Comparison of ENCODE assay signal across 10 cellular contexts in genomic region chr12:645563-646071, GRCh38. TPM values are rescaled to one million over a fixed set of nuclear protein-coding genes. Genes with fewer than 3 reads are reported as not detected.
DNase-seq lines count a peak whose midpoint lies in the region; ATAC-seq and TF ChIP-seq lines count a peak whose summit lies in the region.
"Had no signal": no experiment of that assay in that cellular context is flagged by ENCODE, and none has a peak within 500 bp of the region (broad histone marks: within the 10 kb centered on the region; RNA-seq: fewer than 3 reads in every experiment).

No MANE protein-coding gene starts in this region.

- no peak overlapping the region for H3K4me3 ChIP-seq in testis
- H3K4me3 ChIP-seq in neural progenitor cell, result no peak overlapping the region

- H3K9me3 ChIP-seq in testis (no peaks in the 10 kb centered on the region), neural progenitor cell (ENCODE audit: low read depth) (no peaks in the 10 kb centered on the region)

- H4K20me1 ChIP-seq in neural progenitor cell (ENCODE audit: low read depth), result no peaks in the 10 kb centered on the region

- DNase-seq in M059J (ENCODE audit: low read depth) (peak; percentile 86), chondrocyte (ENCODE audit: low spot score) (no peak), lung microvascular endothelial cell (ENCODE audit: low read depth in 2 of 2) (peak; percentile 83 to 91), testis (peak; percentile 93), neural progenitor cell (ENCODE audit: low spot score) (no peak), islet precursor cell (no peak)
- DNase-seq: activated CD8-positive, alpha-beta memory T cell treated with anti-CD3 and anti-CD28 coated beads, Interleukin-2, amount 50 U/mL, for 4 hours; NCI-H1417 treated with DMSO at 0.1 percent for 48 hours had no signal

- H3K9ac ChIP-seq in neural progenitor cell, result no peak overlapping the region

- peaks cover 48% of the 10 kb centered on the region for H3K4me1 Mint-ChIP-seq in chondrocyte (ENCODE audit: low read depth)
- H3K4me1 Mint-ChIP-seq in neural progenitor cell, result peaks cover 20% of the 10 kb centered on the region

- no peak overlapping the region for H3K4me2 ChIP-seq in neural progenitor cell

- H3K27ac ChIP-seq in testis (peak overlapping the region; percentile 88 to 97), neural progenitor cell (no peak overlapping the region)

- WGBS in testis, 2 donors, result 16 to 34% methylated on average over 8 of the region's 8 CpGs

- H3K79me2 ChIP-seq in neural progenitor cell (ENCODE audit: low read depth), result no peaks in the 10 kb centered on the region

- intact Hi-C loops in testis (cut with DNase I; ENCODE audit: low total_unique reads), result loop anchor here (10.0 kb wide), 2 partner anchors 71 to 109 kb away; partner anchors contain the start of gene WNK1

- H3K9me3 Mint-ChIP-seq in chondrocyte (ENCODE audit: low read depth) (no peaks in the 10 kb centered on the region), neural progenitor cell (no peaks in the 10 kb centered on the region)

- H3K4me3 Mint-ChIP-seq in chondrocyte (ENCODE audit: unreplicated experiment) (no peak overlapping the region), neural progenitor cell (no peak overlapping the region)

- H3K27me3 Mint-ChIP-seq in chondrocyte (ENCODE audit: low read depth) (no peaks in the 10 kb centered on the region), neural progenitor cell (ENCODE audit: insufficient read depth, low read depth) (peaks cover 5% of the 10 kb centered on the region)

- H3K27me3 ChIP-seq in testis (no peaks in the 10 kb centered on the region), neural progenitor cell (peaks cover 10% of the 10 kb centered on the region)

- no peak for TF ChIP-seq CTCF in chondrocyte (IDR thresholded peaks at IDR 0.05)
- no peak for TF ChIP-seq CTCF in testis (IDR thresholded peaks at IDR 0.05)
- no peak for TF ChIP-seq CTCF in neural progenitor cell (IDR thresholded peaks at IDR 0.05)

- peaks cover 12% of the 10 kb centered on the region for H3F3A ChIP-seq in neural progenitor cell (ENCODE audit: low read depth)

- H3K36me3 ChIP-seq in testis (ENCODE audit: low read depth, missing control alignments) (no peaks in the 10 kb centered on the region), neural progenitor cell (no peaks in the 10 kb centered on the region)

- no peak for ATAC-seq in GM21390 (IDR thresholded peaks at IDR 0.05; ENCODE audit: unreplicated experiment)
- ATAC-seq in HG03097 (IDR thresholded peaks at IDR 0.05; ENCODE audit: low FRiP score, unreplicated experiment), result no peak

- H3K4me1 ChIP-seq in testis (peaks cover 30% of the 10 kb centered on the region), neural progenitor cell (peaks cover 6% of the 10 kb centered on the region)

- TF ChIP-seq POLR2A in testis (IDR thresholded peaks at IDR 0.05), result no peak

- H2AFZ ChIP-seq in neural progenitor cell (replicated peaks), result no peak overlapping the region

- peak overlapping the region; percentile 86 for H3K27ac Mint-ChIP-seq in chondrocyte (ENCODE audit: unreplicated experiment)
- no peak overlapping the region for H3K27ac Mint-ChIP-seq in neural progenitor cell

- H3K36me3 Mint-ChIP-seq in chondrocyte (ENCODE audit: low read depth), result no peaks in the 10 kb centered on the region
- no peaks in the 10 kb centered on the region for H3K36me3 Mint-ChIP-seq in neural progenitor cell

RNA-seq across cellular contexts. Expression of gene NINJ2, which starts 17.6 kb away (rescaled TPM):
- 0.81 TPM in 1 of 2 replicates, not detected in the other for total RNA-seq in M059J (2014; rRNA removed; shearing (Covaris generic))
- total RNA-seq in chondrocyte (1.3 to 14.6 TPM (median 2.1 TPM) in 3 replicates), lung microvascular endothelial cell (0.79 and 1.7 TPM in 2 replicates), testis (10 to 100 TPM in 1 of 2 donors, 1 to 10 TPM in 1; 9.2 to 17.3 TPM), neural progenitor cell (ENCODE audit: low replicate concordance) (0.37 TPM in 1 of 2 replicates, not detected in the other)
- polyA plus RNA-seq in testis (ENCODE audit: insufficient read depth, low read depth, low replicate concordance), result 11.2 TPM

Comparison
In these comparisons a context has a peak if more than half of its experiments do, and no peak if none do; other contexts are left out.
1. DNase-seq: peak in M059J (single experiment), lung microvascular endothelial cell (2 of 2) and testis (single experiment); none in chondrocyte (single experiment), neural progenitor cell (single experiment) and islet precursor cell (single experiment).